Comparison of ENCODE assay signal across 29 cellular contexts in the genomic region with DNA sequence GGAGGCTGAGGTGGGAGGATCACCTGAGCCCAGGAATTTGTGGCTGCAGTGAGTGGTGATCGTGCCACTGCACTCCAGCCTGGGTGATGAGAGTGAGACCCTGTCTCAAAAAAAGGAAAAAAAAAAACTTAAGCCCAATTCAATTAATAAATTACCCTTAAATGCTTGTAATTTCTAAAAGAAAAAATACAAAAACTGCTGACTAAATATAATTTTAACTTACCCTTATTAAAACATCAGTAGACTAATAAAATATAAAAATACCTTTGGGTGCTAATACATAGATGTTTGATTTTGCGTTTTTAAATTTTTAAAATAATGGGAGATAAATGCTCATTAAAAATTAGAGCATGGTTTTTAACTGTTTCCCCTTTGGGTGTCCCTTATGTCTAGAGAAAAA.
"Had no signal": no experiment of that assay in that cellular context is flagged by ENCODE, and none has a peak within 500 bp of the region (broad histone marks: within the 10 kb centered on the region; RNA-seq: fewer than 3 reads in every experiment).

No MANE protein-coding gene starts in this region.

- ATAC-seq: effector memory CD8-positive, alpha-beta T cell; esophagus mucosa; foreskin keratinocyte; gastrocnemius medialis; gastroesophageal sphincter; heart left ventricle; heart right ventricle had no signal

- H3K4me3 Mint-ChIP-seq: dendritic cell treated with granulocyte-macrophage colony-stimulating factor and Interleukin-4, amounts not matched to agents 40 ng/mL and 50 ng/mL, for 4 days; effector memory CD8-positive, alpha-beta T cell had no signal

- H3K36me3 ChIP-seq: colonic mucosa, esophagus muscularis mucosa, esophagus squamous epithelium, gastrocnemius medialis, gastroesophageal sphincter, heart left ventricle, heart right ventricle had no signal

- H3K27ac ChIP-seq: colonic mucosa, coronary artery, dorsolateral prefrontal cortex, epithelial cell of prostate, esophagus muscularis mucosa, esophagus squamous epithelium, foreskin keratinocyte, gastrocnemius medialis, gastroesophageal sphincter, heart left ventricle, heart right ventricle, hepatocyte had no signal

- FAIRE-seq: colon, endometrium, endothelial cell of umbilical vein, frontal cortex had no signal

- H3K9me3 Mint-ChIP-seq: dendritic cell treated with granulocyte-macrophage colony-stimulating factor and Interleukin-4, amounts not matched to agents 40 ng/mL and 50 ng/mL, for 4 days; effector memory CD8-positive, alpha-beta T cell had no signal

- H3K4me2 ChIP-seq: hepatocyte had no signal

- H2AFZ ChIP-seq: hepatocyte had no signal

- H3K9me3 ChIP-seq: colonic mucosa, esophagus muscularis mucosa, esophagus squamous epithelium, gastrocnemius medialis, gastroesophageal sphincter, heart left ventricle, heart right ventricle had no signal

- H3K27ac Mint-ChIP-seq: dendritic cell treated with granulocyte-macrophage colony-stimulating factor and Interleukin-4, amounts not matched to agents 40 ng/mL and 50 ng/mL, for 4 days; effector memory CD8-positive, alpha-beta T cell had no signal

- H3K27me3 Mint-ChIP-seq: dendritic cell treated with granulocyte-macrophage colony-stimulating factor and Interleukin-4, amounts not matched to agents 40 ng/mL and 50 ng/mL, for 4 days had no signal

- DNase-seq: colonic mucosa; cortex of kidney; dermis blood vessel endothelial cell; dorsolateral prefrontal cortex; effector CD4-positive, alpha-beta T cell; effector CD8-positive, alpha-beta T cell; effector memory CD4-positive, alpha-beta T cell; effector memory CD8-positive, alpha-beta T cell; erythroblast; esophagus squamous epithelium; foreskin fibroblast; foreskin keratinocyte; foreskin melanocyte; gastrocnemius medialis; glutamatergic neuron; head of caudate nucleus; heart left ventricle; heart right ventricle had no signal

- H3K4me3 ChIP-seq: colonic mucosa, coronary artery, dorsolateral prefrontal cortex, esophagus muscularis mucosa, esophagus squamous epithelium, gastrocnemius medialis, gastroesophageal sphincter, heart left ventricle, heart right ventricle, hepatocyte had no signal

- H3K79me2 ChIP-seq: hepatocyte had no signal

- H3K4me1 ChIP-seq: colonic mucosa, esophagus muscularis mucosa, esophagus squamous epithelium, foreskin keratinocyte, gastrocnemius medialis, gastroesophageal sphincter, heart left ventricle had no signal

- H3K27me3 ChIP-seq: colonic mucosa, dorsolateral prefrontal cortex, gastrocnemius medialis, gastroesophageal sphincter, heart left ventricle, heart right ventricle, hepatocyte had no signal
